ENCODE assay signal across 22 cellular contexts in the genomic region with DNA sequence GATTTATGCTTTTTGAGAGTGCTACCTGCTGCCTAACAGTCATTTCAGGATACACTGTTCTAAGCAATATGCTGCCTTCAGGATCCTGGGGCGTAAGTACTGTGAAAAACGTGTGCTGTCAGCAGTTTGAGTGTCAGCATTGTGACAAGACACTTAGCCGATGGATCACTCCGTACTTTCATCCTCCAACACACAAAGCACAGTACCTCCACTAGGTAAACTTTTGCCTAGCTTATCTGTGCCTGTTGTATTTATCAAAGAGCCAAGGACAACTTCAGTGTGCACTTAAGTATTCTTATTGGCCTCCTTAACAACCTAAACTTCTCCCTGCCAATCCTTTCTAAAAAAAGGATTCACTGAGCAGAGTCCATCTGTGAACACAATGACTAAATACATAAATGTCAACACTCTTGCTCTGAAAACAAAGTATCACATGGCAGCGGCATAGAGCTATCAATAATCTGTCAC. TPM values are rescaled to one million over a fixed set of nuclear protein-coding genes. Genes with fewer than 3 reads are reported as not detected.
A peak's percentile ranks its signal among the peaks of the same experiment; 100 is the strongest.
DNase-seq lines count a peak whose midpoint lies in the region; ATAC-seq, FAIRE-seq and TF ChIP-seq lines count a peak whose summit lies in the region.
"Had no signal": no experiment of that assay in that cellular context is flagged by ENCODE, and none has a peak within 500 bp of the region (broad histone marks: within the 10 kb centered on the region; RNA-seq: fewer than 3 reads in every experiment).

No MANE protein-coding gene starts in this region.

- H3K27me3 Mint-ChIP-seq in activated naive CD4-positive, alpha-beta T cell treated with anti-CD3 and anti-CD28 coated beads, Interleukin-2, amount 50 U/mL, for 24 hours, result no peaks in the 10 kb centered on the region
- H3K27me3 Mint-ChIP-seq in activated naive CD4-positive, alpha-beta T cell treated with anti-CD3 and anti-CD28 coated beads for 36 hours (ENCODE audit: low read depth), result no peaks in the 10 kb centered on the region
- no peaks in the 10 kb centered on the region for H3K27me3 Mint-ChIP-seq in activated T-helper 17 cell treated with anti-CD3 and anti-CD28 coated beads, Interleukin-2, amount 50 U/mL, for 72 hours
- H3K27me3 Mint-ChIP-seq: CD4-positive, CD25-positive, alpha-beta regulatory T cell had no signal

- H3K4me3 ChIP-seq in mucosa of descending colon, result no peak overlapping the region
- H3K4me3 ChIP-seq: GM23248, MG63 had no signal

- no peak overlapping the region for H3K4me3 Mint-ChIP-seq in activated naive CD4-positive, alpha-beta T cell treated with anti-CD3 and anti-CD28 coated beads, Interleukin-2, amount 50 U/mL, for 24 hours
- no peak overlapping the region for H3K4me3 Mint-ChIP-seq in activated naive CD4-positive, alpha-beta T cell treated with anti-CD3 and anti-CD28 coated beads for 36 hours
- no peak overlapping the region for H3K4me3 Mint-ChIP-seq in activated T-helper 17 cell treated with anti-CD3 and anti-CD28 coated beads, Interleukin-2, amount 50 U/mL, for 72 hours
- H3K4me3 Mint-ChIP-seq: CD4-positive, CD25-positive, alpha-beta regulatory T cell had no signal

- peaks cover 9% of the 10 kb centered on the region for H3K4me1 Mint-ChIP-seq in activated naive CD4-positive, alpha-beta T cell treated with anti-CD3 and anti-CD28 coated beads, Interleukin-2, amount 50 U/mL, for 24 hours
- peaks cover 22% of the 10 kb centered on the region for H3K4me1 Mint-ChIP-seq in activated naive CD4-positive, alpha-beta T cell treated with anti-CD3 and anti-CD28 coated beads for 36 hours (ENCODE audit: low read depth)
- peaks cover 5% of the 10 kb centered on the region for H3K4me1 Mint-ChIP-seq in activated T-helper 17 cell treated with anti-CD3 and anti-CD28 coated beads, Interleukin-2, amount 50 U/mL, for 72 hours

- peak overlapping the region; percentile 8 for H3K27ac Mint-ChIP-seq in activated naive CD4-positive, alpha-beta T cell treated with anti-CD3 and anti-CD28 coated beads, Interleukin-2, amount 50 U/mL, for 24 hours
- H3K27ac Mint-ChIP-seq in activated naive CD4-positive, alpha-beta T cell treated with anti-CD3 and anti-CD28 coated beads for 36 hours, result no peak overlapping the region
- H3K27ac Mint-ChIP-seq in activated T-helper 17 cell treated with anti-CD3 and anti-CD28 coated beads, Interleukin-2, amount 50 U/mL, for 72 hours, result peak overlapping the region; percentile 50
- H3K27ac Mint-ChIP-seq: CD4-positive, CD25-positive, alpha-beta regulatory T cell had no signal

- CTCF ChIA-PET in activated naive CD4-positive, alpha-beta T cell treated with anti-CD3 and anti-CD28 coated beads for 36 hours (lab: Charles Lee), result interaction anchor here (0.6 kb wide), 1 partner anchor 17 kb away, joined by 3 read pairs; no protein-coding TSS in a partner anchor

- H3K36me3 ChIP-seq in mucosa of descending colon (ENCODE audit: low read depth), result peaks cover 7% of the 10 kb centered on the region

- FAIRE-seq in islet of Langerhans (lab: Jason Lieb, UNC), result peak; percentile 75
- FAIRE-seq: RCC 7860 had no signal

- peak; percentile 56 for ATAC-seq in activated T-helper 17 cell treated with anti-CD3 and anti-CD28 coated beads, Interleukin-2, amount 50 U/mL, for 72 hours (replicated peaks)
- ATAC-seq in HG03045 (IDR thresholded peaks at IDR 0.05; ENCODE audit: unreplicated experiment) (no peak), mucosa of descending colon (no peak)

- H3K4me1 ChIP-seq in mucosa of descending colon (ENCODE audit: low read depth), result no peaks in the 10 kb centered on the region

- H3K36me3 Mint-ChIP-seq in activated naive CD4-positive, alpha-beta T cell treated with anti-CD3 and anti-CD28 coated beads, Interleukin-2, amount 50 U/mL, for 24 hours, result peaks cover 8% of the 10 kb centered on the region
- H3K36me3 Mint-ChIP-seq in activated naive CD4-positive, alpha-beta T cell treated with anti-CD3 and anti-CD28 coated beads for 36 hours (ENCODE audit: low read depth), result peaks cover 40% of the 10 kb centered on the region
- peaks cover 99% of the 10 kb centered on the region for H3K36me3 Mint-ChIP-seq in activated T-helper 17 cell treated with anti-CD3 and anti-CD28 coated beads, Interleukin-2, amount 50 U/mL, for 72 hours (ENCODE audit: low read depth)

- H3K27ac ChIP-seq in substantia nigra (ENCODE audit: low read depth, low read length, poor library complexity, severe bottlenecking), result peak overlapping the region; percentile 35
- H3K27ac ChIP-seq: GM23248 had no signal

- intact Hi-C loops in activated naive CD4-positive, alpha-beta T cell treated with anti-CD3 and anti-CD28 coated beads for 36 hours (cut with micrococcal nuclease), result no loop called here
- intact Hi-C loops in mucosa of descending colon (cut with DNase I, micrococcal nuclease), result no loop called here

- no peak for TF ChIP-seq CTCF in mucosa of descending colon (IDR thresholded peaks at IDR 0.05)

- no peaks in the 10 kb centered on the region for H3K9me3 ChIP-seq in mucosa of descending colon
- H3K9me3 ChIP-seq: MG63 had no signal

- DNase-seq in activated naive CD4-positive, alpha-beta T cell treated with anti-CD3 and anti-CD28 coated beads for 36 hours, result no peak
- no peak for DNase-seq in substantia nigra (lab: John Stamatoyannopoulos, UW)
- DNase-seq in GM19238 (ENCODE audit: insufficient read length, low spot score), result no peak
- DNase-seq in mucosa of descending colon, result no peak
- DNase-seq: AML-193; CD4-positive, CD25-positive, alpha-beta regulatory T cell; DND-41; GDM1; GM23248; KG1; MG63; NCI-H1105; NCI-H1694 treated with DMSO at 0.1 percent for 48 hours; NCI-H2171; NCI-H446 treated with DMSO at 0.1 percent for 48 hours; NCI-H774; SIG-M5 had no signal

- no peaks in the 10 kb centered on the region for H3K9me3 Mint-ChIP-seq in activated naive CD4-positive, alpha-beta T cell treated with anti-CD3 and anti-CD28 coated beads, Interleukin-2, amount 50 U/mL, for 24 hours
- no peaks in the 10 kb centered on the region for H3K9me3 Mint-ChIP-seq in activated naive CD4-positive, alpha-beta T cell treated with anti-CD3 and anti-CD28 coated beads for 36 hours
- no peaks in the 10 kb centered on the region for H3K9me3 Mint-ChIP-seq in activated T-helper 17 cell treated with anti-CD3 and anti-CD28 coated beads, Interleukin-2, amount 50 U/mL, for 72 hours
- H3K9me3 Mint-ChIP-seq: CD4-positive, CD25-positive, alpha-beta regulatory T cell had no signal

RNA-seq across cellular contexts. Expression of a gene that starts 33.8 kb away (rescaled TPM):
- 1 to 10 TPM; 6.0 to 6.9 TPM for total RNA-seq in activated naive CD4-positive, alpha-beta T cell treated with anti-CD3 and anti-CD28 coated beads for 36 hours
- 1 to 10 TPM; 8.7 to 9.4 TPM for total RNA-seq in activated T-helper 17 cell treated with anti-CD3 and anti-CD28 coated beads, Interleukin-2, amount 50 U/mL, for 72 hours
- total RNA-seq in mucosa of descending colon, result 10 to 100 TPM; 42.0 to 85.5 (median 54.7) TPM

RNA-seq across cellular contexts. Expression of a gene that starts 50.3 kb away (rescaled TPM):
- total RNA-seq in activated naive CD4-positive, alpha-beta T cell treated with anti-CD3 and anti-CD28 coated beads for 36 hours, result 10 to 100 TPM; 56.4 to 59.3 TPM
- total RNA-seq in activated T-helper 17 cell treated with anti-CD3 and anti-CD28 coated beads, Interleukin-2, amount 50 U/mL, for 72 hours, result 10 to 100 TPM; 81.7 to 88.7 TPM
- 100 to 1,000 TPM in 1 of 3 donors, 10 to 100 TPM in 2; 82.9 to 108 (median 96.7) TPM for total RNA-seq in mucosa of descending colon

Comparison
In these comparisons a context has a peak if more than half of its experiments do, and no peak if none do; other contexts are left out.
1. RNA of a gene that starts 33.8 kb away (total RNA-seq): 42.0 to 85.5 TPM in mucosa of descending colon; 8.7 to 9.4 TPM in activated T-helper 17 cell treated with anti-CD3 and anti-CD28 coated beads, Interleukin-2, amount 50 U/mL, for 72 hours and 6.0 to 6.9 TPM in activated naive CD4-positive, alpha-beta T cell treated with anti-CD3 and anti-CD28 coated beads for 36 hours; every median in the first group is over 4 times any median in the second.